ENCODE assay signal across 1 cellular context in the genomic region with DNA sequence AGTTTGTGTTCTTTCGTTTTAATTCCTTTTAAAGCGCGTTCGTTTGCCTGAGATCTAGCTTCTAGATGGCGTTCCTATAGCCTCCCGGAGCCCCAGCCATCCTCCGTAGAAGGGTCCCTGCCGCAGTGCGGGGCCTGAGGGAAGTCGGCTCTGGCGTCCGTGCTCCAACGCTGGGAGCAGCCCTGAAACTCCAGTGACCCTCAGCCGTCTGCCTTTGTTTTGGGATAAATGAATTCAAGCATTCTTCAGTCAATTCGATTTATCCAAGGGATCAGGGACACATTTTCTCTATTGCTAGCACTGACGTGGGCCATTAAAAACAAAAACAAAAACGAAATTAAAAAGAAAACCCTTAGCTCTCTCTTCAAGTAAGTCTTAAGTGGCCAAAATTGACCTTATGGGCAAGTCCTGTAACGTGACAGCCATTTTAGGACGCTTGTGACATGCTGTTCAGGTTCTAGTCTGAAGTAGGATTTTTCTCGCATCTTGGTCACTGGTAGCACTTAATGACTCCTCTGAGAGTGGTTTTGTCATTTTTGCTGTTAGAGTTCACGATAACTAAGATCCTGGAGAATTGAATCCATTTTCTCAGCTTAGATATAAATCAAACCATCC.
TF ChIP-seq lines count a peak whose summit lies in the region.

No MANE protein-coding gene starts in this region.

TF ChIP-seq in H1, 55 proteins besides CTCF, POLR2A, EP300 and RAD21:
- TF ChIP-seq, protein P1, sequence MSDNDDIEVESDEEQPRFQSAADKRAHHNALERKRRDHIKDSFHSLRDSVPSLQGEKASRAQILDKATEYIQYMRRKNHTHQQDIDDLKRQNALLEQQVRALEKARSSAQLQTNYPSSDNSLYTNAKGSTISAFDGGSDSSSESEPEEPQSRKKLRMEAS (IDR thresholded peaks at IDR 0.05): 0 out of 2 replicates have a peak, but pooled peaks have one; percentile 2
- TF ChIP-seq PHF8 (conservative IDR thresholded peaks at IDR 0.05; ENCODE audit: low read depth, low read length): peak; percentile 30; the same call in 1 of the 2 replicates
- TF ChIP-seq CHD1 (IDR thresholded peaks at IDR 0.05; ENCODE audit: low read depth, low read length): 0 out of 2 replicates have a peak, but pooled peaks have one; percentile 44
- TF ChIP-seq SIN3A (conservative IDR thresholded peaks at IDR 0.05 in 1 of 2, IDR thresholded peaks at IDR 0.05 in 1 of 2; ENCODE audit: low read depth in 1 of 2, low read length in 2 of 2): 0 out of 4 replicates have a peak, but pooled peaks of 1 of the 2 experiments have one; percentile 30
- TF ChIP-seq GABPA (IDR thresholded peaks at IDR 0.05; ENCODE audit: borderline replicate concordance, insufficient read depth, low read length): no peak
- no peak for TF ChIP-seq TEAD4 (IDR thresholded peaks at IDR 0.05; ENCODE audit: low read depth, low read length)
- peak; percentile 23 for TF ChIP-seq KDM4A (IDR thresholded peaks at IDR 0.05; ENCODE audit: low read depth, low read length, severe bottlenecking)
- TF ChIP-seq YY1 (IDR thresholded peaks at IDR 0.05; ENCODE audit: low read depth, low read length): peak; percentile 71; the same call in 1 of the 2 replicates
- peak; percentile 69; the same call in 1 of the 2 replicates for TF ChIP-seq KDM1A (IDR thresholded peaks at IDR 0.05; ENCODE audit: borderline replicate concordance, low read length)
